25 cellular contexts compared by ENCODE assay signal in the genomic region with DNA sequence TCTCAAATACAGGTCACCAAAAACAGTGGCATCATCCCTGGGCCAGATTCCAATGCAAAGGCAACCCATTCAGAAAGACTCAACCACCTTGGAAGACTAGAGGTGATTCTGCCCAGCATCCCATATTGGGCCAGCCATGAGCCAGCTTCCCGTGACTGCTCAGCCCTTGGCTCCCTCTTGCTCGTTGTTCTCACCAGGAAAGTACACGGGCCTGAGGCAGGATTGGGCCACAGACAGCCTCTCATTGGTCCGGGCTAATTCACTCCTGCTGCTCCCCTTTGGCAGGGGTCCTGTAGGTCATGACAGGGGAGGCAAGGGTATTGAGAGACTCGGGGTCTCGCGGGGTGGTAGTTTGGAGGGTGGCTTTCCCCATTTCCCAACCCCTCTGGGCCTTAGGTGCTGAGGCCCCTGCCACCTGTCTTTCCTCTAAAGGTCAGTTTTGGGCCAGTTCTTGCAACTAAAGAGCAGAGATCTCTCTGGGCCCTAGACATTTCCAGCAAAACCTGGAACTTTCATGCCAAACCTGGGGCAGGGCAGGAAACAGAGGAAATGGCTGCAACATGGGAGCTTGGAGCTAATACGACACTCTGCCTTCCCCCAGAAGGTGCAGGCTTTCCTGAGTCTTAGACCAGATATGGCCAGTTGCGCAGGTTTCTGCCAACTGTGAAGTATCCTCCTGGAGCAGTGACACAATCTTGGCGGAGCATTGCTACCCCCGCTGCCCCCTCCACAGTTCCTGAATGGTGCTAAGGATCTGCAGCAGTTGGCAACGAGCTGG.
"Had no signal": no experiment of that assay in that cellular context is flagged by ENCODE, and none has a peak within 500 bp of the region (broad histone marks: within the 10 kb centered on the region; RNA-seq: fewer than 3 reads in every experiment).

No MANE protein-coding gene starts in this region.

- DNase-seq: activated CD4-positive, alpha-beta memory T cell treated with anti-CD3 and anti-CD28 coated beads, Interleukin-2, amount 10 ng/mL, durations not matched to agents 7 days and 5 days; activated CD4-positive, alpha-beta T cell treated with anti-CD3 and anti-CD28 coated beads for 1 hour; activated CD4-positive, alpha-beta T cell treated with anti-CD3 and anti-CD28 coated beads, Interleukin-2, amount 10 ng/mL, durations not matched to agents 7 days and 5 days; activated CD8-positive, alpha-beta memory T cell treated with anti-CD3 and anti-CD28 coated beads, Interleukin-2, amount 50 U/mL, for 4 hours; activated gamma-delta T cell treated with Interleukin-2 at 50 U/mL for 16 hours; activated T-cell treated with anti-CD3 and anti-CD28 coated beads, Interleukin-2, amount 50 U/mL, for 72 hours; aorta; Karpas-422; NCI-H1048; NCI-H1694; NCI-H2029; NCI-H2107; NCI-H2171 treated with DMSO at 0.1 percent for 48 hours; NCI-H226; NCI-H510A; NCI-H526 treated with DMSO at 0.1 percent for 48 hours; NCI-H82; SIG-M5; T-helper 17 cell; T-helper 9 cell had no signal

- H3K4me3 Mint-ChIP-seq: activated CD4-positive, alpha-beta memory T cell treated with anti-CD3 and anti-CD28 coated beads, Interleukin-2, amount 10 ng/mL, durations not matched to agents 7 days and 5 days; activated CD4-positive, alpha-beta T cell treated with anti-CD3 and anti-CD28 coated beads, Interleukin-2, amount 10 ng/mL, durations not matched to agents 7 days and 5 days; activated naive CD4-positive, alpha-beta T cell treated with anti-CD3 and anti-CD28 coated beads, Interleukin-2, amount 50 U/mL, for 24 hours; activated T-cell treated with anti-CD3 and anti-CD28 coated beads, Interleukin-2, amount 50 U/mL, for 72 hours; T-helper 17 cell; WTC11 had no signal

- H3K36me3 ChIP-seq: breast epithelium had no signal

- H3K4me3 ChIP-seq: breast epithelium, K562 had no signal

- H3K27ac Mint-ChIP-seq: activated CD4-positive, alpha-beta memory T cell treated with anti-CD3 and anti-CD28 coated beads, Interleukin-2, amount 10 ng/mL, durations not matched to agents 7 days and 5 days; activated CD4-positive, alpha-beta T cell treated with anti-CD3 and anti-CD28 coated beads, Interleukin-2, amount 10 ng/mL, durations not matched to agents 7 days and 5 days; activated naive CD4-positive, alpha-beta T cell treated with anti-CD3 and anti-CD28 coated beads, Interleukin-2, amount 50 U/mL, for 24 hours; activated T-cell treated with anti-CD3 and anti-CD28 coated beads, Interleukin-2, amount 50 U/mL, for 72 hours; activated T-helper 2 cell treated with anti-CD3 and anti-CD28 coated beads, Interferon-gamma antibody, Interleukin-2, Interleukin-4, amounts not matched to agents 10 μg/mL and 5 μg/mL and 100 μg/mL, durations not matched to agents 14 hours and 24 hours and 36 hours; T-helper 17 cell; WTC11 had no signal

- H3K4me1 Mint-ChIP-seq: activated CD4-positive, alpha-beta memory T cell treated with anti-CD3 and anti-CD28 coated beads, Interleukin-2, amount 10 ng/mL, durations not matched to agents 7 days and 5 days; activated CD4-positive, alpha-beta T cell treated with anti-CD3 and anti-CD28 coated beads, Interleukin-2, amount 10 ng/mL, durations not matched to agents 7 days and 5 days; activated naive CD4-positive, alpha-beta T cell treated with anti-CD3 and anti-CD28 coated beads, Interleukin-2, amount 50 U/mL, for 24 hours; WTC11 had no signal

- ATAC-seq: activated T-cell treated with anti-CD3 and anti-CD28 coated beads, Interleukin-2, amount 50 U/mL, for 72 hours; K562; T-helper 17 cell; WTC11 had no signal

- H3K4me1 ChIP-seq: breast epithelium had no signal

- H3K27ac ChIP-seq: breast epithelium had no signal

- H3K27me3 Mint-ChIP-seq: activated CD4-positive, alpha-beta memory T cell treated with anti-CD3 and anti-CD28 coated beads, Interleukin-2, amount 10 ng/mL, durations not matched to agents 7 days and 5 days; activated CD4-positive, alpha-beta T cell treated with anti-CD3 and anti-CD28 coated beads, Interleukin-2, amount 10 ng/mL, durations not matched to agents 7 days and 5 days; activated naive CD4-positive, alpha-beta T cell treated with anti-CD3 and anti-CD28 coated beads, Interleukin-2, amount 50 U/mL, for 24 hours; T-helper 17 cell had no signal

- H3K9me3 Mint-ChIP-seq: activated CD4-positive, alpha-beta memory T cell treated with anti-CD3 and anti-CD28 coated beads, Interleukin-2, amount 10 ng/mL, durations not matched to agents 7 days and 5 days; activated CD4-positive, alpha-beta T cell treated with anti-CD3 and anti-CD28 coated beads, Interleukin-2, amount 10 ng/mL, durations not matched to agents 7 days and 5 days; activated naive CD4-positive, alpha-beta T cell treated with anti-CD3 and anti-CD28 coated beads, Interleukin-2, amount 50 U/mL, for 24 hours; activated T-cell treated with anti-CD3 and anti-CD28 coated beads, Interleukin-2, amount 50 U/mL, for 72 hours; activated T-helper 2 cell treated with anti-CD3 and anti-CD28 coated beads, Interferon-gamma antibody, Interleukin-2, Interleukin-4, amounts not matched to agents 10 μg/mL and 5 μg/mL and 100 μg/mL, durations not matched to agents 14 hours and 24 hours and 36 hours; WTC11 had no signal

- H3K27me3 ChIP-seq: breast epithelium had no signal

- H3K9me3 ChIP-seq: breast epithelium had no signal
